5 cellular contexts compared by ENCODE assay signal in the genomic region with DNA sequence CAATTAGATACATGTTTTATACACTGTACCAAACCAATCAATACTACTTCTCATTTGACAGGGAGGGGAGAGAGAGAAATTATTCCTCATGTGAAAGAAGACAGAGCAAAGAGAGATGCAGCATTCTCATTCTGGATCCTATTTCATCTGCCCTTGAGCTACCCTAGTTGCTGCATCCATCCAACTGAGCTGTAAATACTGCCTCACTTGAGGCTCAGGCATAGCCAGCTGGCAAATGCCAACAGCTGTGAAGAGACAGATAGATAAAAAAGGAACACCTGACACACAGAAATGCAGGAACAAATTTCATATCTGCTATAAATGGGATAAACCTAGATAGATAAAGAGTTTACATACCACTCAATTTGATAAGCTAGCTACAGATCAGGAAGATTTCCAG.
DNase-seq lines count a peak whose midpoint lies in the region; ATAC-seq and TF ChIP-seq lines count a peak whose summit lies in the region.
"Not testable (repeated sequence)": the region's sequence is repeated elsewhere in the genome, so short reads cannot be mapped to it uniquely, and the experiment has no call there.

No MANE protein-coding gene starts in this region.

- not testable (repeated sequence) for H3K9me3 ChIP-seq in heart right ventricle, gastrocnemius medialis

- peak; percentile 87 for ATAC-seq in Right ventricle myocardium inferior
- peak; percentile 87 for ATAC-seq in Right ventricle myocardium superior (ENCODE audit: poor library complexity)
- peak in 5 of 8 donors; percentile 61 to 89 (median 78) for ATAC-seq in heart right ventricle
- ATAC-seq in left ventricle myocardium superior: peak; percentile 89
- ATAC-seq in gastrocnemius medialis: peak; percentile 36 to 42

- intact Hi-C loops in Right ventricle myocardium inferior (cut with DNase I); Right ventricle myocardium superior (cut with DNase I); heart right ventricle (cut with DNase I); left ventricle myocardium superior (cut with micrococcal nuclease); gastrocnemius medialis (cut with DNase I; ENCODE audit: low total_unique reads): not testable (repeated sequence)

- H3K4me3 ChIP-seq in heart right ventricle, gastrocnemius medialis: not testable (repeated sequence)

- not testable (repeated sequence) for H3K4me1 ChIP-seq in heart right ventricle, gastrocnemius medialis

- not testable (repeated sequence) for H3K27me3 ChIP-seq in heart right ventricle, gastrocnemius medialis

- DNase-seq in Right ventricle myocardium inferior (ENCODE audit: missing footprints); Right ventricle myocardium superior; heart right ventricle; left ventricle myocardium superior; gastrocnemius medialis: not testable (repeated sequence)

- not testable (repeated sequence) for H3K27ac ChIP-seq in heart right ventricle, gastrocnemius medialis

- not testable (repeated sequence) for TF ChIP-seq CTCF in heart right ventricle (IDR thresholded peaks at IDR 0.05); gastrocnemius medialis (IDR thresholded peaks at IDR 0.05 in 4 of 5, conservative IDR thresholded peaks at IDR 0.05 in 1 of 5)

- not testable (repeated sequence) for TF ChIP-seq POLR2A in gastrocnemius medialis (IDR thresholded peaks at IDR 0.05)

- H3K36me3 ChIP-seq in heart right ventricle, gastrocnemius medialis: not testable (repeated sequence)

- in situ Hi-C loops in gastrocnemius medialis (cut with MboI; ENCODE audit: low sequenced_read_pairs in 4 of 4): not testable (repeated sequence)

Comparison
In these comparisons a context has a peak if more than half of its experiments do, and no peak if none do; other contexts are left out.
1. ATAC-seq: peak in every context shown above with its lines; median percentile 89 in left ventricle myocardium superior; 87 in Right ventricle myocardium inferior; 87 in Right ventricle myocardium superior; 78 in heart right ventricle; 39 in gastrocnemius medialis.